25 cellular contexts compared by ENCODE assay signal in genomic region chr1:88333301-88333700, GRCh38.
"Had no signal": no experiment of that assay in that cellular context is flagged by ENCODE, and none has a peak within 500 bp of the region (broad histone marks: within the 10 kb centered on the region; RNA-seq: fewer than 3 reads in every experiment).

No MANE protein-coding gene starts in this region.

- H3K4me3 ChIP-seq: esophagus squamous epithelium, gastrocnemius medialis, pancreas, prostate gland, sigmoid colon, thoracic aorta had no signal

- H3K27ac ChIP-seq: epithelial cell of prostate, esophagus squamous epithelium, gastrocnemius medialis, pancreas, prostate gland, sigmoid colon, thoracic aorta had no signal

- H3K4me1 ChIP-seq: gastrocnemius medialis, pancreas, prostate gland, sigmoid colon had no signal

- ATAC-seq: activated CD8-positive, alpha-beta T cell treated with anti-CD3 and anti-CD28 coated beads for 36 hours; activated T-cell treated with anti-CD3 and anti-CD28 coated beads, Interleukin-2, amount 50 U/mL, for 4 hours; activated T-helper 17 cell treated with anti-CD3 and anti-CD28 coated beads, Interleukin-2, amount 50 U/mL, for 72 hours; gastrocnemius medialis; left cardiac atrium; left ventricle myocardium superior; pancreas; stimulated activated effector memory CD8-positive, alpha-beta T cell treated with anti-CD3 and anti-CD28 coated beads, Interleukin-12 subunit alpha, Interleukin-12 subunit beta, amount 100 ng/mL, for 72 hours had no signal

- DNase-seq: activated CD4-positive, alpha-beta T cell treated with anti-CD3 and anti-CD28 coated beads, Interleukin-2, amount 10 ng/mL, durations not matched to agents 7 days and 5 days; activated CD4-positive, CD25-positive, alpha-beta regulatory T cell treated with anti-CD3 and anti-CD28 coated beads, Interleukin-2, amount 50 U/mL, for 72 hours; activated CD8-positive, alpha-beta T cell treated with anti-CD3 and anti-CD28 coated beads for 36 hours; activated gamma-delta T cell treated with Interleukin-2 at 50 U/mL for 16 hours; activated naive CD4-positive, alpha-beta T cell treated with anti-CD3 and anti-CD28 coated beads, Interleukin-2, amount 50 U/mL, for 16 hours; activated T-cell treated with anti-CD3 and anti-CD28 coated beads, Interleukin-2, amount 50 U/mL, for 4 hours; amniotic stem cell; effector CD4-positive, alpha-beta T cell; esophagus squamous epithelium; gastrocnemius medialis; glutamatergic neuron; left cardiac atrium; left ventricle myocardium superior; mammary epithelial cell; pancreas; sigmoid colon; small intestine; stimulated activated CD4-positive, alpha-beta T cell treated with anti-CD3 and anti-CD28 coated beads, Interleukin-4, amount 100 ng/mL, for 24 hours; T1000; trophoblast cell had no signal

- H3K36me3 ChIP-seq: esophagus squamous epithelium, gastrocnemius medialis, pancreas, prostate gland, sigmoid colon, thoracic aorta had no signal

- H3K9me3 ChIP-seq: esophagus squamous epithelium, gastrocnemius medialis, pancreas, prostate gland, sigmoid colon, thoracic aorta had no signal

- H3K27me3 ChIP-seq: esophagus squamous epithelium, gastrocnemius medialis, pancreas, sigmoid colon had no signal
